Comparison of ENCODE assay signal across 12 cellular contexts in genomic region chr9:130051855-130052254, GRCh38. TPM values are rescaled to one million over a fixed set of nuclear protein-coding genes. Genes with fewer than 3 reads are reported as not detected.
DNase-seq lines count a peak whose midpoint lies in the region; ATAC-seq and TF ChIP-seq lines count a peak whose summit lies in the region.
"Had no signal": no experiment of that assay in that cellular context is flagged by ENCODE, and none has a peak within 500 bp of the region (broad histone marks: within the 10 kb centered on the region; RNA-seq: fewer than 3 reads in every experiment).

No MANE protein-coding gene starts in this region.

- no peaks in the 10 kb centered on the region; the same call in 1 of the 2 replicates for H3K79me2 ChIP-seq in H9 (ENCODE audit: insufficient read depth, low read length)

- no peak overlapping the region for H2AK5ac ChIP-seq in H9 (ENCODE audit: insufficient read length, low read length)

- H3K4me3 Mint-ChIP-seq in H9: peak overlapping the region; percentile 27 to 45; a peak in 3 of 5 replicates
- peak overlapping the region; percentile 53 for H3K4me3 Mint-ChIP-seq in activated naive CD8-positive, alpha-beta T cell treated with anti-CD3 and anti-CD28 coated beads for 36 hours
- H3K4me3 Mint-ChIP-seq in naive thymus-derived CD4-positive, alpha-beta T cell: peak overlapping the region in 9 of 10 donors; percentile 37 to 94 (median 66)

- intact Hi-C loops in naive thymus-derived CD4-positive, alpha-beta T cell (cut with micrococcal nuclease): loop anchor here in 1 of 2 donors (2.0 kb wide), 1 partner anchor 13 kb away; no protein-coding TSS in a partner anchor

- H3T11ph ChIP-seq in H9 (ENCODE audit: low read length): no peak overlapping the region

- no peak overlapping the region for H2AFZ ChIP-seq in H9 (ENCODE audit: low read length)

- H3K4me3 ChIP-seq in naive thymus-derived CD4-positive, alpha-beta T cell (ENCODE audit: low read length): no peak overlapping the region
- H3K4me3 ChIP-seq: tibial artery had no signal

- H3K23me2 ChIP-seq in H9 (ENCODE audit: insufficient read length, low read depth, low read length, poor library complexity, severe bottlenecking): peaks cover 9% of the 10 kb centered on the region

- CTCF ChIA-PET in naive thymus-derived CD4-positive, alpha-beta T cell (lab: Charles Lee): no interaction called here

- DNase-seq in H9 (no peak), ecto neural progenitor cell (ENCODE audit: low spot score) (no peak)
- no peak for DNase-seq in activated naive CD8-positive, alpha-beta T cell treated with anti-CD3 and anti-CD28 coated beads for 36 hours
- DNase-seq in naive thymus-derived CD4-positive, alpha-beta T cell: no peak
- DNase-seq in stimulated activated CD4-positive, alpha-beta T cell treated with anti-CD3 and anti-CD28 coated beads, Interleukin-4, amount 100 ng/mL, for 4 hours: no peak
- DNase-seq: glutamatergic neuron, NCI-H774, tibial artery, WERI-Rb-1 had no signal

- H3K36me3 Mint-ChIP-seq in H9 (ENCODE audit: insufficient read depth in 1 of 3, low read depth in 3 of 3): 0 out of 7 replicates have a peak, but pooled peaks cover 0 to 2% (median 0%) of the 10 kb centered on the region in 3 experiments
- no peaks in the 10 kb centered on the region for H3K36me3 Mint-ChIP-seq in activated naive CD8-positive, alpha-beta T cell treated with anti-CD3 and anti-CD28 coated beads for 36 hours
- H3K36me3 Mint-ChIP-seq in naive thymus-derived CD4-positive, alpha-beta T cell: no peaks in the 10 kb centered on the region

- H3K4me1 Mint-ChIP-seq in H9: peaks cover 9 to 17% of the 10 kb centered on the region in 2 experiments; a peak in 3 of 4 replicates
- H3K4me1 Mint-ChIP-seq in activated naive CD8-positive, alpha-beta T cell treated with anti-CD3 and anti-CD28 coated beads for 36 hours: peaks cover 27% of the 10 kb centered on the region
- peaks cover 6 to 35% (median 24%) of the 10 kb centered on the region in 7 donors for H3K4me1 Mint-ChIP-seq in naive thymus-derived CD4-positive, alpha-beta T cell

- H3K36me3 ChIP-seq in naive thymus-derived CD4-positive, alpha-beta T cell (ENCODE audit: control insufficient read depth in 2 of 3, insufficient read depth in 3 of 3, low read length in 3 of 3): peaks cover 0 to 8% (median 0%) of the 10 kb centered on the region in 3 experiments
- H3K36me3 ChIP-seq: tibial artery, WERI-Rb-1 had no signal

- H4K8ac ChIP-seq in H9 (replicated peaks; ENCODE audit: insufficient read length, low read depth, low read length): no peak overlapping the region

- H2BK5ac ChIP-seq in H9 (ENCODE audit: insufficient read length, low read length): no peak overlapping the region

- no peak overlapping the region for H3K23ac ChIP-seq in H9 (ENCODE audit: insufficient read length, low read depth, low read length)

- H3K56ac ChIP-seq in H9 (ENCODE audit: insufficient read length, low read depth, low read length): no peak overlapping the region

- no peak overlapping the region for H2BK12ac ChIP-seq in H9 (ENCODE audit: insufficient read length, low read depth, low read length)

- no peak overlapping the region for H3K4ac ChIP-seq in H9 (ENCODE audit: low read depth, low read length)

- H2BK120ac ChIP-seq in H9 (ENCODE audit: low read depth, low read length, poor library complexity, severe bottlenecking): no peak overlapping the region

- no peaks in the 10 kb centered on the region for H3K79me1 ChIP-seq in H9 (ENCODE audit: insufficient read depth, low read depth, low read length, poor library complexity, severe bottlenecking)

- H3K9me3 Mint-ChIP-seq in H9: no peaks in the 10 kb centered on the region
- H3K9me3 Mint-ChIP-seq in activated naive CD8-positive, alpha-beta T cell treated with anti-CD3 and anti-CD28 coated beads for 36 hours: no peaks in the 10 kb centered on the region
- no peaks in the 10 kb centered on the region for H3K9me3 Mint-ChIP-seq in naive thymus-derived CD4-positive, alpha-beta T cell

- H3K4me2 ChIP-seq in H9 (ENCODE audit: insufficient read depth, insufficient read length, low read length): no peak overlapping the region

- no peak for ATAC-seq in naive thymus-derived CD4-positive, alpha-beta T cell
- ATAC-seq in GM18909 (IDR thresholded peaks at IDR 0.05; ENCODE audit: poor library complexity, unreplicated experiment) (no peak), HG03159 (IDR thresholded peaks at IDR 0.05; ENCODE audit: unreplicated experiment) (no peak)

- H3K27ac ChIP-seq in C4-2B: peak overlapping the region; percentile 96
- H3K27ac ChIP-seq in H9 (ENCODE audit: insufficient read length, low read depth, low read length): no peak overlapping the region
- H3K27ac ChIP-seq in naive thymus-derived CD4-positive, alpha-beta T cell (ENCODE audit: low read depth, low read length): no peak overlapping the region
- H3K27ac ChIP-seq: tibial artery, WERI-Rb-1 had no signal

- POLR2A ChIA-PET in naive thymus-derived CD4-positive, alpha-beta T cell (lab: Charles Lee): interaction anchor here (0.5 to 1.9 kb wide), 5 partner anchors 13 to 123 kb away, joined by 3 to 4 read pairs (median 3); no protein-coding TSS in a partner anchor

- no peaks in the 10 kb centered on the region; the same call in 1 of the 2 replicates for H3K4me1 ChIP-seq in H9 (ENCODE audit: insufficient read depth, low read length)
- peaks cover 13% of the 10 kb centered on the region in 2 donors for H3K4me1 ChIP-seq in naive thymus-derived CD4-positive, alpha-beta T cell (ENCODE audit: control insufficient read depth in 2 of 2, insufficient read depth in 2 of 2, low read length in 2 of 2)

- H3K14ac ChIP-seq in H9 (ENCODE audit: insufficient read depth, low read length): no peak overlapping the region

- TF ChIP-seq CTCF in C4-2B (conservative IDR thresholded peaks at IDR 0.05) (no peak; the same call in 1 of the 2 replicates), H9 (conservative IDR thresholded peaks at IDR 0.05) (no peak)

- H3K18ac ChIP-seq in H9 (ENCODE audit: insufficient read length, low read depth, low read length): no peak overlapping the region

- no peaks in the 10 kb centered on the region for H4K20me1 ChIP-seq in H9 (ENCODE audit: control insufficient read depth, insufficient read depth, insufficient read length)

- no peaks in the 10 kb centered on the region for H3K27me3 ChIP-seq in H9 (ENCODE audit: insufficient read depth, low read length)
- H3K27me3 ChIP-seq in naive thymus-derived CD4-positive, alpha-beta T cell (ENCODE audit: control insufficient read depth in 2 of 2, insufficient read depth in 2 of 2, low read length in 2 of 2): no peaks in the 10 kb centered on the region
- H3K27me3 ChIP-seq: tibial artery had no signal

- no peak overlapping the region for H4K91ac ChIP-seq in H9 (ENCODE audit: insufficient read length, low read depth, low read length)

- no peak overlapping the region for H2BK20ac ChIP-seq in H9 (ENCODE audit: low read depth, low read length, poor library complexity, severe bottlenecking)

- no peak overlapping the region for H3K9ac ChIP-seq in H9 (ENCODE audit: extremely low read depth, insufficient read length, low read length)

- H2BK15ac ChIP-seq in H9 (ENCODE audit: low read depth, low read length): no peak overlapping the region

- H3K27me3 Mint-ChIP-seq in H9 (ENCODE audit: low read depth): no peaks in the 10 kb centered on the region
- no peaks in the 10 kb centered on the region for H3K27me3 Mint-ChIP-seq in activated naive CD8-positive, alpha-beta T cell treated with anti-CD3 and anti-CD28 coated beads for 36 hours
- H3K27me3 Mint-ChIP-seq in naive thymus-derived CD4-positive, alpha-beta T cell: no peaks in the 10 kb centered on the region

- no peak overlapping the region; a peak in 1 of 7 replicates for H3K27ac Mint-ChIP-seq in H9
- H3K27ac Mint-ChIP-seq in activated naive CD8-positive, alpha-beta T cell treated with anti-CD3 and anti-CD28 coated beads for 36 hours: peak overlapping the region; percentile 30
- peak overlapping the region in 8 of 9 donors; percentile 10 to 76 (median 72) for H3K27ac Mint-ChIP-seq in naive thymus-derived CD4-positive, alpha-beta T cell

- no peak overlapping the region for H4K5ac ChIP-seq in H9 (ENCODE audit: insufficient read length, low read depth, low read length)

- H3K9me3 ChIP-seq in H9 (ENCODE audit: control insufficient read depth, low read depth, low read length): no peaks in the 10 kb centered on the region
- H3K9me3 ChIP-seq in naive thymus-derived CD4-positive, alpha-beta T cell (ENCODE audit: control insufficient read depth in 2 of 3, low read length in 3 of 3): no peaks in the 10 kb centered on the region
- H3K9me3 ChIP-seq: tibial artery had no signal

RNA-seq across cellular contexts. Expression of gene GPR107, which starts 1.9 kb away (rescaled TPM):
- total RNA-seq in H9 (2021): 38.0 and 38.6 TPM in 2 replicates
- 10 to 100 TPM; 17.7 to 19.4 TPM for total RNA-seq in activated naive CD8-positive, alpha-beta T cell treated with anti-CD3 and anti-CD28 coated beads for 36 hours
- total RNA-seq in naive thymus-derived CD4-positive, alpha-beta T cell: 10 to 100 TPM; 21.6 to 24.0 (median 22.8) TPM
- 1 to 10 TPM; 2.8 to 3.0 TPM for polyA plus RNA-seq in naive thymus-derived CD4-positive, alpha-beta T cell

RNA-seq across cellular contexts. Expression of gene FNBP1, which starts 8.9 kb away (rescaled TPM):
- 35.9 and 36.5 TPM in 2 replicates for total RNA-seq in H9 (2021)
- total RNA-seq in activated naive CD8-positive, alpha-beta T cell treated with anti-CD3 and anti-CD28 coated beads for 36 hours: 100 to 1,000 TPM; 198 TPM
- total RNA-seq in naive thymus-derived CD4-positive, alpha-beta T cell: 100 to 1,000 TPM; 160 to 207 (median 174) TPM
- 100 to 1,000 TPM; 138 to 160 TPM for polyA plus RNA-seq in naive thymus-derived CD4-positive, alpha-beta T cell

Comparison
In these comparisons a context has a peak if more than half of its experiments do, and no peak if none do; other contexts are left out.
1. H3K27ac Mint-ChIP-seq: peak in activated naive CD8-positive, alpha-beta T cell treated with anti-CD3 and anti-CD28 coated beads for 36 hours (single experiment) and naive thymus-derived CD4-positive, alpha-beta T cell (8 of 9); none in H9 (0 of 3).
2. Peak in every context shown above with its lines, with median percentiles within 50 percentile points of each other: H3K4me3 Mint-ChIP-seq.